1 cellular context compared by ENCODE assay signal in the genomic region with DNA sequence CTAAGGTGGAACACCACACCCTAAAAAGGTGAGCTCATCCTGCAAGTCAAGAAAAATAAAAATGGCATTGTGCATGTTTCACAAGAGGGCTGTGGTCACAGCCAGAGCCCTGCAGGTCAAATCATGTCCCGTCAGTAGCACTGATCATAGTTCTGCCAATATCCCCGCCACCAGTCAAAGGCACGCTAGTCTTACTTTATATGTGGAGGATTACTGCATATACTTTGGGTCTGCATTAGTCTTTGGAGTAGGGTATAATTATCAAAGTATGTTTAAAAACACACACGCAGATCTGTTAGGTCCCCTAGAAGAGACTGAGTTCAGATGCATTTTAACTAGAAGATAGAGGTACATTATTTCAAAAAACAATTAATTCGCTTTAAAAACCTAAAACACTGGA.
TF ChIP-seq lines count a peak whose summit lies in the region.

No MANE protein-coding gene starts in this region.

TF ChIP-seq in WTC11, 78 proteins besides CTCF, POLR2A, EP300 and RAD21 (continued from another document):
- no peak for TF ChIP-seq HMGA2 (CRISPR knock-in tag; IDR thresholded peaks at IDR 0.05)
- TF ChIP-seq, protein P1, sequence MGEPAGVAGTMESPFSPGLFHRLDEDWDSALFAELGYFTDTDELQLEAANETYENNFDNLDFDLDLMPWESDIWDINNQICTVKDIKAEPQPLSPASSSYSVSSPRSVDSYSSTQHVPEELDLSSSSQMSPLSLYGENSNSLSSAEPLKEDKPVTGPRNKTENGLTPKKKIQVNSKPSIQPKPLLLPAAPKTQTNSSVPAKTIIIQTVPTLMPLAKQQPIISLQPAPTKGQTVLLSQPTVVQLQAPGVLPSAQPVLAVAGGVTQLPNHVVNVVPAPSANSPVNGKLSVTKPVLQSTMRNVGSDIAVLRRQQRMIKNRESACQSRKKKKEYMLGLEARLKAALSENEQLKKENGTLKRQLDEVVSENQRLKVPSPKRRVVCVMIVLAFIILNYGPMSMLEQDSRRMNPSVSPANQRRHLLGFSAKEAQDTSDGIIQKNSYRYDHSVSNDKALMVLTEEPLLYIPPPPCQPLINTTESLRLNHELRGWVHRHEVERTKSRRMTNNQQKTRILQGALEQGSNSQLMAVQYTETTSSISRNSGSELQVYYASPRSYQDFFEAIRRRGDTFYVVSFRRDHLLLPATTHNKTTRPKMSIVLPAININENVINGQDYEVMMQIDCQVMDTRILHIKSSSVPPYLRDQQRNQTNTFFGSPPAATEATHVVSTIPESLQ (CRISPR knock-in tag; IDR thresholded peaks at IDR 0.05): no peak
- no peak for TF ChIP-seq NFYB (CRISPR knock-in tag; conservative IDR thresholded peaks at IDR 0.05; ENCODE audit: low read depth)
- TF ChIP-seq ELF4 (CRISPR knock-in tag; IDR thresholded peaks at IDR 0.05; ENCODE audit: low read depth): no peak
- TF ChIP-seq, protein P2, sequence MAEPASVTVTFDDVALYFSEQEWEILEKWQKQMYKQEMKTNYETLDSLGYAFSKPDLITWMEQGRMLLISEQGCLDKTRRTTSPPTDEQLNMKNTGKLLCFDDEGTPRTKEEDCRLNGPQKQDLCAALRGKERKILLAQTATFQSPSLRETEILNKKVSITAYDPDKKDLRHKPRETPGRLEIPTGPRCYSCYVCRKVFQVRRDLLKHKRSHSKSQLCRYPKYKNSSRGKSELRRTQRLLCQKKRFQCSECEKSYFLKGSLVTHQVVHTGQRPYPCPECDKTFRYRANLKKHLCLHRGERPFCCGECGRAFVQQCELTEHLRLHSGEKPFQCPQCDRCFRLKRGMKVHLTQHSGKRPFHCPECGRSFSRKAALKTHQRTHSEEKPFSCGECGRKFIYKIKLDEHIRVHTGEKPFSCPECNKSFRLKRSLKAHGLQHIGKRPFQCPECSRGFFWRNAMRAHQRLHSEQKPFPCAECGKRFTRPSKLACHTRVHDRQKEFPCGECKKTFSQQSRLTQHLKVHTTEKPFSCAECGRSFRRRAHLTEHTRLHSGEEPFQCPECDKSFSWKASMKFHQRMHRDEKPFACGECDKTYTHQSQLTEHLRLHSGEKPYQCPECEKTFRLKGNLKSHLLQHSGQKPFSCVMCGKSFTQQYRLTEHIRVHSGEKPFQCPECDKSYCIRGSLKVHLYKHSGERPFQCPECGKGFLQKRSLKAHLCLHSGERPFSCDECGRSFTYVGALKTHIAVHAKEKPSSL (CRISPR knock-in tag; conservative IDR thresholded peaks at IDR 0.05): no peak
- no peak for TF ChIP-seq ZNF263 (CRISPR knock-in tag; IDR thresholded peaks at IDR 0.05; ENCODE audit: low read depth)
- no peak for TF ChIP-seq CREB1 (CRISPR knock-in tag; IDR thresholded peaks at IDR 0.05)
- TF ChIP-seq, protein P3, sequence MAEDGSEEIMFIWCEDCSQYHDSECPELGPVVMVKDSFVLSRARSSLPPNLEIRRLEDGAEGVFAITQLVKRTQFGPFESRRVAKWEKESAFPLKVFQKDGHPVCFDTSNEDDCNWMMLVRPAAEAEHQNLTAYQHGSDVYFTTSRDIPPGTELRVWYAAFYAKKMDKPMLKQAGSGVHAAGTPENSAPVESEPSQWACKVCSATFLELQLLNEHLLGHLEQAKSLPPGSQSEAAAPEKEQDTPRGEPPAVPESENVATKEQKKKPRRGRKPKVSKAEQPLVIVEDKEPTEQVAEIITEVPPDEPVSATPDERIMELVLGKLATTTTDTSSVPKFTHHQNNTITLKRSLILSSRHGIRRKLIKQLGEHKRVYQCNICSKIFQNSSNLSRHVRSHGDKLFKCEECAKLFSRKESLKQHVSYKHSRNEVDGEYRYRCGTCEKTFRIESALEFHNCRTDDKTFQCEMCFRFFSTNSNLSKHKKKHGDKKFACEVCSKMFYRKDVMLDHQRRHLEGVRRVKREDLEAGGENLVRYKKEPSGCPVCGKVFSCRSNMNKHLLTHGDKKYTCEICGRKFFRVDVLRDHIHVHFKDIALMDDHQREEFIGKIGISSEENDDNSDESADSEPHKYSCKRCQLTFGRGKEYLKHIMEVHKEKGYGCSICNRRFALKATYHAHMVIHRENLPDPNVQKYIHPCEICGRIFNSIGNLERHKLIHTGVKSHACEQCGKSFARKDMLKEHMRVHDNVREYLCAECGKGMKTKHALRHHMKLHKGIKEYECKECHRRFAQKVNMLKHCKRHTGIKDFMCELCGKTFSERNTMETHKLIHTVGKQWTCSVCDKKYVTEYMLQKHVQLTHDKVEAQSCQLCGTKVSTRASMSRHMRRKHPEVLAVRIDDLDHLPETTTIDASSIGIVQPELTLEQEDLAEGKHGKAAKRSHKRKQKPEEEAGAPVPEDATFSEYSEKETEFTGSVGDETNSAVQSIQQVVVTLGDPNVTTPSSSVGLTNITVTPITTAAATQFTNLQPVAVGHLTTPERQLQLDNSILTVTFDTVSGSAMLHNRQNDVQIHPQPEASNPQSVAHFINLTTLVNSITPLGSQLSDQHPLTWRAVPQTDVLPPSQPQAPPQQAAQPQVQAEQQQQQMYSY (CRISPR knock-in tag; IDR thresholded peaks at IDR 0.05): no peak
- TF ChIP-seq ESRRA (CRISPR knock-in tag; IDR thresholded peaks at IDR 0.05; ENCODE audit: borderline replicate concordance): no peak
- TF ChIP-seq ZNF121 (CRISPR knock-in tag; IDR thresholded peaks at IDR 0.05): no peak
- TF ChIP-seq, protein P4, sequence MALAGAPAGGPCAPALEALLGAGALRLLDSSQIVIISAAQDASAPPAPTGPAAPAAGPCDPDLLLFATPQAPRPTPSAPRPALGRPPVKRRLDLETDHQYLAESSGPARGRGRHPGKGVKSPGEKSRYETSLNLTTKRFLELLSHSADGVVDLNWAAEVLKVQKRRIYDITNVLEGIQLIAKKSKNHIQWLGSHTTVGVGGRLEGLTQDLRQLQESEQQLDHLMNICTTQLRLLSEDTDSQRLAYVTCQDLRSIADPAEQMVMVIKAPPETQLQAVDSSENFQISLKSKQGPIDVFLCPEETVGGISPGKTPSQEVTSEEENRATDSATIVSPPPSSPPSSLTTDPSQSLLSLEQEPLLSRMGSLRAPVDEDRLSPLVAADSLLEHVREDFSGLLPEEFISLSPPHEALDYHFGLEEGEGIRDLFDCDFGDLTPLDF (CRISPR knock-in tag; IDR thresholded peaks at IDR 0.05): no peak
- TF ChIP-seq, protein P5, sequence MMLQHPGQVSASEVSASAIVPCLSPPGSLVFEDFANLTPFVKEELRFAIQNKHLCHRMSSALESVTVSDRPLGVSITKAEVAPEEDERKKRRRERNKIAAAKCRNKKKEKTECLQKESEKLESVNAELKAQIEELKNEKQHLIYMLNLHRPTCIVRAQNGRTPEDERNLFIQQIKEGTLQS (CRISPR knock-in tag; conservative IDR thresholded peaks at IDR 0.05): no peak
